1 cellular context compared by ENCODE assay signal in the genomic region with DNA sequence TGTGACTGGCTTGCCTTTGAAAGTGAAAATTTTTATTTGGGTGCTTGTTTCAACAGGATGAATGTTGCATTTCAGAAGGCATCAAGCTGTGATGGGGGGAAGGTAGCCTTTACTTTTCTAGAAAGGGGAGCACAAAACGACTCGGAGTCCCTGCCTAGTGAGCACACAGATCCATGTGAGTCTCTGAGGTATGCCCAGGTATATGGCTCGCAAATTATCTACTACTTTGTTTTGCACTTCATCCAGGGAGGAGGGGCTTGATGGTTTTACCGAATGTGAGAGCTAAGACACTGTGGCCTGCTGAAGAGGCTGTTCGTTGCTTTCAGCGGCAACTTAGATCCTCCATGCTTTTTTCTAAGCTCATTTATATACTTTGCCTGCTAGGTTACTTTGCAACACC.
TF ChIP-seq lines count a peak whose summit lies in the region.

No MANE protein-coding gene starts in this region.

TF ChIP-seq in GM23338, 12 proteins besides CTCF, POLR2A, EP300 and RAD21 (continued from another document):
- TF ChIP-seq, protein P1, sequence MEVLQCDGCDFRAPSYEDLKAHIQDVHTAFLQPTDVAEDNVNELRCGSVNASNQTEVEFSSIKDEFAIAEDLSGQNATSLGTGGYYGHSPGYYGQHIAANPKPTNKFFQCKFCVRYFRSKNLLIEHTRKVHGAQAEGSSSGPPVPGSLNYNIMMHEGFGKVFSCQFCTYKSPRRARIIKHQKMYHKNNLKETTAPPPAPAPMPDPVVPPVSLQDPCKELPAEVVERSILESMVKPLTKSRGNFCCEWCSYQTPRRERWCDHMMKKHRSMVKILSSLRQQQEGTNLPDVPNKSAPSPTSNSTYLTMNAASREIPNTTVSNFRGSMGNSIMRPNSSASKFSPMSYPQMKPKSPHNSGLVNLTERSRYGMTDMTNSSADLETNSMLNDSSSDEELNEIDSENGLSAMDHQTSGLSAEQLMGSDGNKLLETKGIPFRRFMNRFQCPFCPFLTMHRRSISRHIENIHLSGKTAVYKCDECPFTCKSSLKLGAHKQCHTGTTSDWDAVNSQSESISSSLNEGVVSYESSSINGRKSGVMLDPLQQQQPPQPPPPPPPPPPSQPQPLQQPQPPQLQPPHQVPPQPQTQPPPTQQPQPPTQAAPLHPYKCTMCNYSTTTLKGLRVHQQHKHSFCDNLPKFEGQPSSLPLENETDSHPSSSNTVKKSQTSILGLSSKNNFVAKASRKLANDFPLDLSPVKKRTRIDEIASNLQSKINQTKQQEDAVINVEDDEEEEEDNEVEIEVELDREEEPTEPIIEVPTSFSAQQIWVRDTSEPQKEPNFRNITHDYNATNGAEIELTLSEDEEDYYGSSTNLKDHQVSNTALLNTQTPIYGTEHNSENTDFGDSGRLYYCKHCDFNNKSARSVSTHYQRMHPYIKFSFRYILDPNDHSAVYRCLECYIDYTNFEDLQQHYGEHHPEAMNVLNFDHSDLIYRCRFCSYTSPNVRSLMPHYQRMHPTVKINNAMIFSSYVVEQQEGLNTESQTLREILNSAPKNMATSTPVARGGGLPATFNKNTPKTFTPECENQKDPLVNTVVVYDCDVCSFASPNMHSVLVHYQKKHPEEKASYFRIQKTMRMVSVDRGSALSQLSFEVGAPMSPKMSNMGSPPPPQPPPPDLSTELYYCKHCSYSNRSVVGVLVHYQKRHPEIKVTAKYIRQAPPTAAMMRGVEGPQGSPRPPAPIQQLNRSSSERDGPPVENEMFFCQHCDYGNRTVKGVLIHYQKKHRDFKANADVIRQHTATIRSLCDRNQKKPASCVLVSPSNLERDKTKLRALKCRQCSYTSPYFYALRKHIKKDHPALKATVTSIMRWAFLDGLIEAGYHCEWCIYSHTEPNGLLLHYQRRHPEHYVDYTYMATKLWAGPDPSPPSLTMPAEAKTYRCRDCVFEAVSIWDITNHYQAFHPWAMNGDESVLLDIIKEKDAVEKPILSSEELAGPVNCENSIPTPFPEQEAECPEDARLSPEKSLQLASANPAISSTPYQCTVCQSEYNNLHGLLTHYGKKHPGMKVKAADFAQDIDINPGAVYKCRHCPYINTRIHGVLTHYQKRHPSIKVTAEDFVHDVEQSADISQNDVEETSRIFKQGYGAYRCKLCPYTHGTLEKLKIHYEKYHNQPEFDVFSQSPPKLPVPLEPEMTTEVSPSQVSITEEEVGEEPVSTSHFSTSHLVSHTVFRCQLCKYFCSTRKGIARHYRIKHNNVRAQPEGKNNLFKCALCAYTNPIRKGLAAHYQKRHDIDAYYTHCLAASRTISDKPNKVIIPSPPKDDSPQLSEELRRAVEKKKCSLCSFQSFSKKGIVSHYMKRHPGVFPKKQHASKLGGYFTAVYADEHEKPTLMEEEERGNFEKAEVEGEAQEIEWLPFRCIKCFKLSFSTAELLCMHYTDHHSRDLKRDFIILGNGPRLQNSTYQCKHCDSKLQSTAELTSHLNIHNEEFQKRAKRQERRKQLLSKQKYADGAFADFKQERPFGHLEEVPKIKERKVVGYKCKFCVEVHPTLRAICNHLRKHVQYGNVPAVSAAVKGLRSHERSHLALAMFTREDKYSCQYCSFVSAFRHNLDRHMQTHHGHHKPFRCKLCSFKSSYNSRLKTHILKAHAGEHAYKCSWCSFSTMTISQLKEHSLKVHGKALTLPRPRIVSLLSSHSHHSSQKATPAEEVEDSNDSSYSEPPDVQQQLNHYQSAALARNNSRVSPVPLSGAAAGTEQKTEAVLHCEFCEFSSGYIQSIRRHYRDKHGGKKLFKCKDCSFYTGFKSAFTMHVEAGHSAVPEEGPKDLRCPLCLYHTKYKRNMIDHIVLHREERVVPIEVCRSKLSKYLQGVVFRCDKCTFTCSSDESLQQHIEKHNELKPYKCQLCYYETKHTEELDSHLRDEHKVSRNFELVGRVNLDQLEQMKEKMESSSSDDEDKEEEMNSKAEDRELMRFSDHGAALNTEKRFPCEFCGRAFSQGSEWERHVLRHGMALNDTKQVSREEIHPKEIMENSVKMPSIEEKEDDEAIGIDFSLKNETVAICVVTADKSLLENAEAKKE (CRISPR knock-in tag; IDR thresholded peaks at IDR 0.05), result no peak
- no peak for TF ChIP-seq NANOG (IDR thresholded peaks at IDR 0.05; ENCODE audit: borderline replicate concordance)
